ENCODE assay signal across 24 cellular contexts in the genomic region with DNA sequence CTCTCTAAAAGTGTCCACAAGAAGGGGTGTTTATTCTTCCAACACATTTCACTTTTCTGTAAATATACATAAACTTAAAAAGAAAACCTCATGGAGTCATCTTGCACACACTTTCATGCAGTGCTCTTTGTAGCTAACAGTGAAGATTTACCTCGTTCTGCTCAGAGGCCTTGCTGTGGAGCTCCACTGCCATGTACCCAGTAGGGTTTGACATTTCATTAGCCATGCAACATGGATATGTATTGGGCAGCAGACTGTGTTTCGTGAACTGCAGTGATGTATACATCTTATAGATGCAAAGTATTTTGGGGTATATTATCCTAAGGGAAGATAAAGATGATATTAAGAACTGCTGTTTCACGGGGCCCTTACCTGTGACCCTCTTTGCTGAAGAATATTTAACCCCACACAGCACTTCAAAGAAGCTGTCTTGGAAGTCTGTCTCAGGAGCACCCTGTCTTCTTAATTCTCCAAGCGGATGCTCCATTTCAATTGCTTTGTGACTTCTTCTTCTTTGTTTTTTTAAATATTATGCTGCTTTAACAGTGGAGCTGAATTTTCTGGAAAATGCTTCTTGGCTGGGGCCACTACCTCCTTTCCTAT. TPM values are rescaled to one million over a fixed set of nuclear protein-coding genes. Genes with fewer than 3 reads are reported as not detected.
A peak's percentile ranks its signal among the peaks of the same experiment; 100 is the strongest.
DNase-seq lines count a peak whose midpoint lies in the region; ATAC-seq and TF ChIP-seq lines count a peak whose summit lies in the region.
"Had no signal": no experiment of that assay in that cellular context is flagged by ENCODE, and none has a peak within 500 bp of the region (broad histone marks: within the 10 kb centered on the region; RNA-seq: fewer than 3 reads in every experiment).

No MANE protein-coding gene starts in this region.

- peak overlapping the region; percentile 59 for H3K27ac Mint-ChIP-seq in activated CD4-positive, alpha-beta memory T cell treated with anti-CD3 and anti-CD28 coated beads for 36 hours
- H3K27ac Mint-ChIP-seq in activated CD4-positive, alpha-beta memory T cell treated with anti-CD3 and anti-CD28 coated beads, Interleukin-2, amount 10 ng/mL, durations not matched to agents 7 days and 5 days: no peak overlapping the region
- H3K27ac Mint-ChIP-seq in activated naive CD8-positive, alpha-beta T cell treated with anti-CD3 and anti-CD28 coated beads for 36 hours: peak overlapping the region; percentile 54
- H3K27ac Mint-ChIP-seq in nephron progenitor cell: no peak overlapping the region
- H3K27ac Mint-ChIP-seq: neural progenitor cell had no signal

- ATAC-seq in HG02759 (IDR thresholded peaks at IDR 0.05; ENCODE audit: unreplicated experiment): no peak
- ATAC-seq: stimulated activated memory B cell treated with anti-CD40 and anti-IgM and Interleukin-4, amounts not matched to agents 10 μg/mL and 1 μg/mL and 100 μg/mL, for 72 hours had no signal

- no peak for DNase-seq in activated CD4-positive, alpha-beta memory T cell treated with anti-CD3 and anti-CD28 coated beads for 36 hours
- DNase-seq in activated CD4-positive, alpha-beta memory T cell treated with anti-CD3 and anti-CD28 coated beads, Interleukin-2, amount 10 ng/mL, durations not matched to agents 7 days and 5 days: no peak
- no peak for DNase-seq in activated naive CD8-positive, alpha-beta T cell treated with anti-CD3 and anti-CD28 coated beads for 36 hours
- DNase-seq in nephron progenitor cell (no peak), cardiac septum (ENCODE audit: low spot score) (no peak)
- DNase-seq: activated CD4-positive, CD25-positive, alpha-beta regulatory T cell; CD4-positive, CD25-positive, alpha-beta regulatory T cell; DMS79 treated with DMSO at 0.1 percent for 48 hours; head of caudate nucleus; islet precursor cell; Karpas-422; left lung; mesendoderm; NCI-H524; retina; T-helper 1 cell; uterus had no signal

- TF ChIP-seq POLR2A in GM10847 (IDR thresholded peaks at IDR 0.05; ENCODE audit: extremely low read depth, insufficient read length): peak; percentile 43
- TF ChIP-seq POLR2A in GM19193 (IDR thresholded peaks at IDR 0.05; ENCODE audit: extremely low read depth, insufficient read depth, insufficient read length): peak; percentile 50

- TF ChIP-seq CTCF in nephron progenitor cell (IDR thresholded peaks at IDR 0.05): no peak

- peaks cover 58% of the 10 kb centered on the region for H3K4me1 Mint-ChIP-seq in activated CD4-positive, alpha-beta memory T cell treated with anti-CD3 and anti-CD28 coated beads for 36 hours (ENCODE audit: low read depth)
- H3K4me1 Mint-ChIP-seq in activated CD4-positive, alpha-beta memory T cell treated with anti-CD3 and anti-CD28 coated beads, Interleukin-2, amount 10 ng/mL, durations not matched to agents 7 days and 5 days: peaks cover 58% of the 10 kb centered on the region
- peaks cover 71% of the 10 kb centered on the region for H3K4me1 Mint-ChIP-seq in activated naive CD8-positive, alpha-beta T cell treated with anti-CD3 and anti-CD28 coated beads for 36 hours
- peaks cover 63% of the 10 kb centered on the region for H3K4me1 Mint-ChIP-seq in nephron progenitor cell

- CTCF ChIA-PET in activated CD4-positive, alpha-beta memory T cell treated with anti-CD3 and anti-CD28 coated beads for 36 hours (lab: Charles Lee): interaction anchor here (1.0 to 1.5 kb wide), 2 partner anchors 26 to 88 kb away, joined by 3 to 5 read pairs; no protein-coding TSS in a partner anchor
- CTCF ChIA-PET in activated CD4-positive, alpha-beta memory T cell treated with anti-CD3 and anti-CD28 coated beads, Interleukin-2, amount 10 ng/mL, durations not matched to agents 7 days and 5 days (lab: Charles Lee): interaction anchor here (0.8 to 1.5 kb wide), 4 partner anchors 10 to 19 kb away, joined by 3 to 4 read pairs (median 4); no protein-coding TSS in a partner anchor

- H3K36me3 Mint-ChIP-seq in activated CD4-positive, alpha-beta memory T cell treated with anti-CD3 and anti-CD28 coated beads for 36 hours: peaks cover 77% of the 10 kb centered on the region
- H3K36me3 Mint-ChIP-seq in activated CD4-positive, alpha-beta memory T cell treated with anti-CD3 and anti-CD28 coated beads, Interleukin-2, amount 10 ng/mL, durations not matched to agents 7 days and 5 days (ENCODE audit: low read depth): peaks cover 98% of the 10 kb centered on the region
- peaks cover 88% of the 10 kb centered on the region for H3K36me3 Mint-ChIP-seq in activated naive CD8-positive, alpha-beta T cell treated with anti-CD3 and anti-CD28 coated beads for 36 hours
- H3K36me3 Mint-ChIP-seq in nephron progenitor cell (ENCODE audit: low read depth): peaks cover 8% of the 10 kb centered on the region

- intact Hi-C loops in activated CD4-positive, alpha-beta memory T cell treated with anti-CD3 and anti-CD28 coated beads for 36 hours (cut with micrococcal nuclease): no loop called here
- intact Hi-C loops in cardiac septum (cut with DNase I): loop anchor here (10.0 kb wide), 1 partner anchor 185 kb away; no protein-coding TSS in a partner anchor

- H3K9me3 Mint-ChIP-seq in activated CD4-positive, alpha-beta memory T cell treated with anti-CD3 and anti-CD28 coated beads for 36 hours: peaks cover 4% of the 10 kb centered on the region
- H3K9me3 Mint-ChIP-seq in activated CD4-positive, alpha-beta memory T cell treated with anti-CD3 and anti-CD28 coated beads, Interleukin-2, amount 10 ng/mL, durations not matched to agents 7 days and 5 days: peaks cover 3% of the 10 kb centered on the region
- peaks cover 3% of the 10 kb centered on the region for H3K9me3 Mint-ChIP-seq in activated naive CD8-positive, alpha-beta T cell treated with anti-CD3 and anti-CD28 coated beads for 36 hours
- peaks cover 35% of the 10 kb centered on the region for H3K9me3 Mint-ChIP-seq in nephron progenitor cell

- H3K4me3 Mint-ChIP-seq in activated CD4-positive, alpha-beta memory T cell treated with anti-CD3 and anti-CD28 coated beads for 36 hours: no peak overlapping the region
- no peak overlapping the region for H3K4me3 Mint-ChIP-seq in activated CD4-positive, alpha-beta memory T cell treated with anti-CD3 and anti-CD28 coated beads, Interleukin-2, amount 10 ng/mL, durations not matched to agents 7 days and 5 days
- H3K4me3 Mint-ChIP-seq in activated naive CD8-positive, alpha-beta T cell treated with anti-CD3 and anti-CD28 coated beads for 36 hours: no peak overlapping the region
- H3K4me3 Mint-ChIP-seq in nephron progenitor cell: no peak overlapping the region
- H3K4me3 Mint-ChIP-seq: CD4-positive, CD25-positive, alpha-beta regulatory T cell; central memory CD8-positive, alpha-beta T cell; dendritic cell treated with granulocyte-macrophage colony-stimulating factor and Interleukin-4, amounts not matched to agents 40 ng/mL and 50 ng/mL, for 4 days; neural progenitor cell; stimulated activated memory B cell treated with anti-CD40 and anti-IgM and Interleukin-4, amounts not matched to agents 10 μg/mL and 1 μg/mL and 100 μg/mL, for 72 hours had no signal

- POLR2A ChIA-PET in activated CD4-positive, alpha-beta memory T cell treated with anti-CD3 and anti-CD28 coated beads for 36 hours (lab: Charles Lee): interaction anchor here (0.8 to 4.0 kb wide), 11 partner anchors 10 to 81 kb away, joined by 3 to 22 read pairs (median 4); partner anchors contain the start of gene IRF4
- POLR2A ChIA-PET in activated CD4-positive, alpha-beta memory T cell treated with anti-CD3 and anti-CD28 coated beads, Interleukin-2, amount 10 ng/mL, durations not matched to agents 7 days and 5 days (lab: Charles Lee): interaction anchor here (1.2 to 15.6 kb wide), 5 partner anchors 10 to 84 kb away, joined by 3 to 328 read pairs (median 4); partner anchors contain the start of gene IRF4

- H3K27me3 Mint-ChIP-seq in activated CD4-positive, alpha-beta memory T cell treated with anti-CD3 and anti-CD28 coated beads for 36 hours: no peaks in the 10 kb centered on the region
- H3K27me3 Mint-ChIP-seq in activated CD4-positive, alpha-beta memory T cell treated with anti-CD3 and anti-CD28 coated beads, Interleukin-2, amount 10 ng/mL, durations not matched to agents 7 days and 5 days: no peaks in the 10 kb centered on the region
- peaks cover 4% of the 10 kb centered on the region for H3K27me3 Mint-ChIP-seq in activated naive CD8-positive, alpha-beta T cell treated with anti-CD3 and anti-CD28 coated beads for 36 hours
- peaks cover 3% of the 10 kb centered on the region for H3K27me3 Mint-ChIP-seq in nephron progenitor cell (ENCODE audit: low read depth, poor library complexity)
- H3K27me3 Mint-ChIP-seq: CD4-positive, CD25-positive, alpha-beta regulatory T cell; central memory CD8-positive, alpha-beta T cell; dendritic cell treated with granulocyte-macrophage colony-stimulating factor and Interleukin-4, amounts not matched to agents 40 ng/mL and 50 ng/mL, for 4 days; stimulated activated memory B cell treated with anti-CD40 and anti-IgM and Interleukin-4, amounts not matched to agents 10 μg/mL and 1 μg/mL and 100 μg/mL, for 72 hours had no signal

RNA-seq across cellular contexts. Expression of gene IRF4, which starts 17.9 kb away (rescaled TPM):
- total RNA-seq in activated CD4-positive, alpha-beta memory T cell treated with anti-CD3 and anti-CD28 coated beads for 36 hours: 100 to 1,000 TPM; 689 to 705 TPM
- 100 to 1,000 TPM; 171 to 178 TPM for total RNA-seq in activated CD4-positive, alpha-beta memory T cell treated with anti-CD3 and anti-CD28 coated beads, Interleukin-2, amount 10 ng/mL, durations not matched to agents 7 days and 5 days
- 100 to 1,000 TPM; 432 to 438 TPM for total RNA-seq in activated naive CD8-positive, alpha-beta T cell treated with anti-CD3 and anti-CD28 coated beads for 36 hours
- 0.89 TPM for total RNA-seq in cardiac septum

Comparison
In these comparisons a context has a peak if more than half of its experiments do, and no peak if none do; other contexts are left out.
1. H3K27ac Mint-ChIP-seq: peak in activated CD4-positive, alpha-beta memory T cell treated with anti-CD3 and anti-CD28 coated beads for 36 hours (single experiment) and activated naive CD8-positive, alpha-beta T cell treated with anti-CD3 and anti-CD28 coated beads for 36 hours (single experiment); none in activated CD4-positive, alpha-beta memory T cell treated with anti-CD3 and anti-CD28 coated beads, Interleukin-2, amount 10 ng/mL, durations not matched to agents 7 days and 5 days (single experiment) and nephron progenitor cell (single experiment).
2. RNA of gene IRF4, which starts 17.9 kb away (total RNA-seq): 689 to 705 TPM in activated CD4-positive, alpha-beta memory T cell treated with anti-CD3 and anti-CD28 coated beads for 36 hours, 432 to 438 TPM in activated naive CD8-positive, alpha-beta T cell treated with anti-CD3 and anti-CD28 coated beads for 36 hours and 171 to 178 TPM in activated CD4-positive, alpha-beta memory T cell treated with anti-CD3 and anti-CD28 coated beads, Interleukin-2, amount 10 ng/mL, durations not matched to agents 7 days and 5 days; 0.89 TPM in cardiac septum (single experiment); every median in the first group is over 10 times any median in the second.